In genomic region chr20:45299786-45300185, GRCh38 we compare ENCODE assay signal across 11 cellular contexts. TPM values are rescaled to one million over a fixed set of nuclear protein-coding genes. Genes with fewer than 3 reads are reported as not detected.
"Had no signal": no experiment of that assay in that cellular context is flagged by ENCODE, and none has a peak within 500 bp of the region (broad histone marks: within the 10 kb centered on the region; RNA-seq: fewer than 3 reads in every experiment).

No MANE protein-coding gene starts in this region.

- H3K4me3 ChIP-seq: GM23248, GM23338, HAP-1 had no signal

- H3K27ac ChIP-seq: GM23248 had no signal

- H3K4me3 Mint-ChIP-seq: GM23338, H9, HFFc6 had no signal

- H3K9me3 Mint-ChIP-seq: HFFc6 had no signal

- ATAC-seq: GM23338, HCT116 had no signal

- H3K36me3 ChIP-seq: HAP-1 had no signal

- H3K9me3 ChIP-seq: HAP-1 had no signal

- H3K4me1 ChIP-seq: HAP-1 had no signal

- DNase-seq: GM23248, GOT3, H7, H9, HCEC 1CT, HFFc6 had no signal

- H3K27ac Mint-ChIP-seq: GM23338, H9, HFFc6 had no signal

RNA-seq across cellular contexts. Expression of gene RBPJL, which starts 6.9 kb away (rescaled TPM):
- total RNA-seq: GM23248, H4, H7, HFFc6 had no signal

RNA-seq across cellular contexts. Expression of gene MATN4, which starts 8.3 kb away (rescaled TPM):
- total RNA-seq: GM23248, H4, HFFc6 had no signal

RNA-seq across cellular contexts. Expression of gene SLPI, which starts 45.4 kb away (rescaled TPM):
- total RNA-seq: GM23338, H1, H7, H9 had no signal
